Comparison of ENCODE assay signal across 1 cellular context in genomic region chr7:6656413-6656812, GRCh38.
TF ChIP-seq lines count a peak whose summit lies in the region.

No MANE protein-coding gene starts in this region.

TF ChIP-seq in HepG2, 621 proteins besides CTCF, POLR2A, EP300 and RAD21:
- TF ChIP-seq POLR2G (IDR thresholded peaks at IDR 0.05; ENCODE audit: low read depth, low read length) (peak; percentile 41; the same call in 1 of the 2 replicates), ZBTB21 (CRISPR knock-in tag; IDR thresholded peaks at IDR 0.05) (no peak), U2AF1 (optimal IDR thresholded peaks at IDR 0.05; ENCODE audit: low read depth, low read length) (no peak), ISX (CRISPR knock-in tag; conservative IDR thresholded peaks at IDR 0.05) (no peak), ZBED4 (CRISPR knock-in tag; IDR thresholded peaks at IDR 0.05; ENCODE audit: borderline replicate concordance) (no peak), DNMT3B (CRISPR knock-in tag; conservative IDR thresholded peaks at IDR 0.05) (no peak)
TF ChIP-seq in HepG2: peak in this region for 1.
